8 cellular contexts compared by ENCODE assay signal in the genomic region with DNA sequence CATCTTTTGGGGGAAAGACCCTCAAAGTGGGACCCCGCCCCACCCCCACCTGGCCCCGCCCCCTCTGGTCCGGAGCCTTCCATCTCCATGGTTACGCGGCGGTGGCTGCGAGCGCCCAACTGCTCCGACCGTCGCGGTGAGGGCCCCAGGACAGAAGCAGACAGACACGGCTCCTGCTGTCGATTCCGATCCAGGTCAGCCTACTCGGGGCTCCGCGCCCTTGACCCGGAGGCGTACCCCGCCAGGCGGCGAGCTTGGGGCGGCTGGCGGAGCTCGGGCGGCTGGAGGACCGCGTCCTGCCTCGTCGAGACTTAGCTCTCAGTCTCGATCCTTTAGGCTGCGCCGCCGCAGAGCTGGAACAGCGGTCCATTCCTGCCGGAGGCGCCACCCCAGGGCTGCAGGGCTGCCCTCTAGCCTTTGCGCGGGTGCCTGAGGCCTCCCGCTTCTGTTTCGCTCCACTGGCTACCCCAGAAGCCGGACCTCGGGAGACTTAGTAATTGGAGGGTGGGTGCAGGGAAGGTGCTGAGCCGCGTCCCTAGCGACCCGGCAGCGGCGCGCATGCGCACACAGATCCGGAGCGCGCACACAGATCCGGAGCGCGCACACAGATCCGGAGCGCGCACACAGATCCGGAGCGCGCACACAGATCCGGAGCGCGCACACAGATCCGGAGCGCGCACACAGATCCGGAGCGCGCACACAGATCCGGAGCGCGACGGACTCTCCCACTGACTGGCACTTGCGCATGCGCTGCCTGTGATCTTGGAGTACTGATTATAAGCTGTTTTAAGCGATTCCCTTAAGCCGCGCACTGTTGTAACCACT. TPM values are rescaled to one million over a fixed set of nuclear protein-coding genes. Genes with fewer than 3 reads are reported as not detected.
DNase-seq lines count a peak whose midpoint lies in the region; ATAC-seq and TF ChIP-seq lines count a peak whose summit lies in the region.

CFAP206 (plus strand) TSS at position 77 of the 825 bp plus-strand sequence. CDS start 1,868 bp downstream, outside the sequence.

- H3K4me1 Mint-ChIP-seq in T-cell: peaks cover 5 to 7% (median 6%) of the 10 kb centered on the region in 3 donors

- H3K27ac ChIP-seq in adrenal gland (peak within 1 kb of the TSS in 4 of 5 donors; percentile 69 to 84 (median 76)), heart right ventricle (peak within 1 kb of the TSS in 9 of 10 donors; percentile 71 to 88 (median 83)), upper lobe of left lung (peak within 1 kb of the TSS; percentile 74 to 88 (median 84))

- H3K36me3 Mint-ChIP-seq in T-cell: no peaks in the 10 kb centered on the region

- no peaks in the 10 kb centered on the region for H3K9me3 ChIP-seq in adrenal gland (replicated peaks in 1 of 3)
- no peaks in the 10 kb centered on the region for H3K9me3 ChIP-seq in heart right ventricle
- no peaks in the 10 kb centered on the region for H3K9me3 ChIP-seq in upper lobe of left lung

- H3K27me3 Mint-ChIP-seq in T-cell: peaks cover 9 to 10% of the 10 kb centered on the region in 2 donors

- peaks cover 0 to 3% of the 10 kb centered on the region in 2 donors for H3K4me1 ChIP-seq in adrenal gland (replicated peaks in 1 of 2)
- peaks cover 0 to 15% (median 0%) of the 10 kb centered on the region in 9 donors for H3K4me1 ChIP-seq in heart right ventricle
- peaks cover 0 to 10% (median 3%) of the 10 kb centered on the region in 4 donors for H3K4me1 ChIP-seq in upper lobe of left lung

- DNase-seq in NCI-H1417 (lab: John Stamatoyannopoulos, UW) (peak; percentile 89 to 96 (median 94)), T-cell (peak; percentile 61 to 86 (median 73)), adrenal gland (peak; percentile 81 to 89 (median 85)), heart right ventricle (peak; percentile 79 to 82), posterior vena cava (ENCODE audit: low spot score) (peak; percentile 94), upper lobe of left lung (peak; percentile 85 to 94)

- peak within 1 kb of the TSS; percentile 83 to 86 (median 83) for H3K4me3 Mint-ChIP-seq in T-cell

- peak within 1 kb of the TSS; percentile 72 to 97 (median 88) for H3K4me3 ChIP-seq in adrenal gland
- H3K4me3 ChIP-seq in heart right ventricle: peak within 1 kb of the TSS; percentile 78 to 99 (median 90)
- H3K4me3 ChIP-seq in upper lobe of left lung: peak within 1 kb of the TSS; percentile 73 to 95 (median 88)

- CTCF ChIA-PET in T-cell (lab: Charles Lee): interaction anchor here (0.7 to 1.5 kb wide), 3 partner anchors 15 to 462 kb away, joined by 6 to 10 read pairs (median 7); no protein-coding TSS in a partner anchor

- H3K27me3 ChIP-seq in adrenal gland: no peaks in the 10 kb centered on the region
- no peaks in the 10 kb centered on the region for H3K27me3 ChIP-seq in heart right ventricle
- no peaks in the 10 kb centered on the region for H3K27me3 ChIP-seq in upper lobe of left lung

- H3K27ac Mint-ChIP-seq in T-cell: peak within 1 kb of the TSS; percentile 65 to 85

- TF ChIP-seq CTCF in GM12873 (IDR thresholded peaks at IDR 0.05; ENCODE audit: insufficient read depth, low read depth, low read length, missing control alignments) (peak; percentile 36), adrenal gland (IDR thresholded peaks at IDR 0.05) (peak in 1 of 6 experiments; percentile 13), heart right ventricle (IDR thresholded peaks at IDR 0.05) (peak in 3 of 9 donors; percentile 14 to 33 (median 30)), upper lobe of left lung (IDR thresholded peaks at IDR 0.05) (peak in 3 of 6 experiments; percentile 14 to 37 (median 23))

- H3K9me3 Mint-ChIP-seq in T-cell: no peaks in the 10 kb centered on the region

- TF ChIP-seq POLR2A in adrenal gland (IDR thresholded peaks at IDR 0.05): peak in 1 of 2 donors; percentile 51
- TF ChIP-seq POLR2A in upper lobe of left lung (IDR thresholded peaks at IDR 0.05): no peak

- H3K36me3 ChIP-seq in adrenal gland (replicated peaks in 1 of 2): no peaks in the 10 kb centered on the region
- H3K36me3 ChIP-seq in heart right ventricle: no peaks in the 10 kb centered on the region
- H3K36me3 ChIP-seq in upper lobe of left lung: no peaks in the 10 kb centered on the region

- no peak for TF ChIP-seq EP300 in upper lobe of left lung (IDR thresholded peaks at IDR 0.05)

- peak; percentile 91 for ATAC-seq in HG02763 (IDR thresholded peaks at IDR 0.05; ENCODE audit: unreplicated experiment)
- peak; percentile 83 to 88 (median 86) for ATAC-seq in T-cell (replicated peaks in 1 of 4)
- ATAC-seq in heart right ventricle: peak; percentile 93 to 99 (median 96)
- ATAC-seq in upper lobe of left lung (ENCODE audit: low FRiP score in 2 of 2): peak; percentile 92 to 96

- POLR2A ChIA-PET in T-cell (lab: Charles Lee): interaction anchor here (0.5 to 1.5 kb wide), 8 partner anchors 17 to 1892 kb away, joined by 3 to 14 read pairs (median 4); partner anchors contain the start of gene PNRC1 (in 1 of the 2)

- intact Hi-C loops in adrenal gland (cut with DNase I) (no loop called here), heart right ventricle (cut with DNase I) (loop anchor here in 2 of 10 donors (2.0 to 10.0 kb wide), 4 partner anchors 64 to 1457 kb away; partner anchors contain the start of genes ZNF292 (in 2 of the 2), RARS2 (in 1 of the 2) and SLC35A1 (in 1 of the 2)), posterior vena cava (cut with DNase I) (no loop called here)

- 1 to 3% (median 1%) methylated on average over 8 to 82 of the region's 82 CpGs for WGBS in adrenal gland, 4 donors
- 0 to 1% methylated on average over 73 to 82 of the region's 82 CpGs for WGBS in heart right ventricle, 2 donors
- WGBS in upper lobe of left lung, 2 donors: 1 to 2% methylated on average over 16 to 47 of the region's 82 CpGs

RNA-seq across cellular contexts. Expression of gene CFAP206, which starts in this region (rescaled TPM):
- under 1 TPM in 1 of 5 donors, not detected in 4; 0.35 TPM for total RNA-seq in T-cell
- 1 to 10 TPM in 3 of 8 donors, under 1 TPM in 5; 0.21 to 1.6 (median 0.38) TPM for total RNA-seq in adrenal gland
- 1 to 10 TPM in 1 of 3 donors, under 1 TPM in 2; 0.09 to 1.0 (median 0.84) TPM for polyA plus RNA-seq in adrenal gland
- under 1 TPM in 5 of 10 donors, not detected in 5; 0.18 to 0.54 (median 0.28) TPM for total RNA-seq in heart right ventricle
- polyA plus RNA-seq in heart right ventricle: under 1 TPM; 0.09 to 0.44 TPM
- under 1 TPM in 1 of 2 donors, not detected in 1; 0.48 TPM for total RNA-seq in posterior vena cava
- total RNA-seq in upper lobe of left lung: 10 to 100 TPM in 1 of 6 donors, 1 to 10 TPM in 3, under 1 TPM in 1, not detected in 1; 0.17 to 14.3 (median 2.4) TPM

Comparison
In these comparisons a context has a peak if more than half of its experiments do, and no peak if none do; other contexts are left out.
1. Peak in every context shown above with its lines: DNase-seq, ATAC-seq, H3K4me3 ChIP-seq and H3K27ac ChIP-seq.
2. Peak in DNase-seq and ATAC-seq in T-cell; RNA of the gene not detected or under 1 TPM.
3. Peak in DNase-seq, ATAC-seq, H3K4me3 ChIP-seq and H3K27ac ChIP-seq in heart right ventricle; RNA of the gene not detected or under 1 TPM.
4. Peak in DNase-seq in posterior vena cava; RNA of the gene not detected or under 1 TPM.